Comparison of ENCODE assay signal across 10 cellular contexts in the genomic region with DNA sequence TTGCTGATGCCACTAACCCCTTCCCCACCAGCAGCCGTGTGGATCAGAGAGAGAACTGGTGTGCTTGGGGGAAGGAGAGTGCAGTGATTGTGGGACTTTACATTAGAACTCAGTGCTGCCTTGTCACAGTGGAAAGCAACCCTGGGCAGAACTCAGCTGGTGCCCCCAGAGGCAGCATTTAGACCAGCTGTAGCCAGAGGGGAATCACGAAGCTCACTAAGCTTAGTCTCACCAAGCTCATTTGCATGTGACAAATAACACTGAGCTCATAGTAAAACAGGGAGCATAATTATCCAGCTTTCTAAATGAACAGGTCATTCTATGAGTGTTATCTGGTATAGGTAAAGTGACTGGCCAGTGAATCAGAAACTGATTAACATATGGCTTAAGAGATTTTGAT. TPM values are rescaled to one million over a fixed set of nuclear protein-coding genes. Genes with fewer than 3 reads are reported as not detected.
DNase-seq lines count a peak whose midpoint lies in the region; ATAC-seq and TF ChIP-seq lines count a peak whose summit lies in the region.
"Had no signal": no experiment of that assay in that cellular context is flagged by ENCODE, and none has a peak within 500 bp of the region (broad histone marks: within the 10 kb centered on the region; RNA-seq: fewer than 3 reads in every experiment).

No MANE protein-coding gene starts in this region.

- H3K4me3 Mint-ChIP-seq in activated naive CD4-positive, alpha-beta T cell treated with anti-CD3 and anti-CD28 coated beads, Interleukin-2, amount 50 U/mL, for 24 hours, result no peak overlapping the region
- no peak overlapping the region for H3K4me3 Mint-ChIP-seq in activated naive CD4-positive, alpha-beta T cell treated with anti-CD3 and anti-CD28 coated beads, Interleukin-2, amount 10 ng/mL, durations not matched to agents 7 days and 5 days
- H3K4me3 Mint-ChIP-seq in stimulated activated naive CD8-positive, alpha-beta T cell treated with anti-CD3 and anti-CD28 coated beads, Interleukin-15, Interleukin-2, amounts not matched to agents 100 ng/mL and 50 ng/mL, for 24 hours, result no peak overlapping the region

- H3K9me3 Mint-ChIP-seq in activated naive CD4-positive, alpha-beta T cell treated with anti-CD3 and anti-CD28 coated beads, Interleukin-2, amount 50 U/mL, for 24 hours, result peaks cover 6% of the 10 kb centered on the region
- H3K9me3 Mint-ChIP-seq in activated naive CD4-positive, alpha-beta T cell treated with anti-CD3 and anti-CD28 coated beads, Interleukin-2, amount 10 ng/mL, durations not matched to agents 7 days and 5 days, result peaks cover 14% of the 10 kb centered on the region
- no peaks in the 10 kb centered on the region for H3K9me3 Mint-ChIP-seq in stimulated activated naive CD8-positive, alpha-beta T cell treated with anti-CD3 and anti-CD28 coated beads, Interleukin-15, Interleukin-2, amounts not matched to agents 100 ng/mL and 50 ng/mL, for 24 hours

- H3K27me3 ChIP-seq in OCI-LY3 (ENCODE audit: low read depth, low read length) (no peaks in the 10 kb centered on the region), body of pancreas (no peaks in the 10 kb centered on the region)
- H3K27me3 ChIP-seq: BLaER1 treated with 17β-estradiol and CSF1 and Interleukin-3, amounts not matched to agents 10 nM and 100 nM had no signal

- peaks cover 20% of the 10 kb centered on the region for H3K4me1 ChIP-seq in OCI-LY3 (ENCODE audit: low read length)
- no peaks in the 10 kb centered on the region for H3K4me1 ChIP-seq in body of pancreas

- 60 to 82% methylated on average over 2 of the region's 2 CpGs for WGBS in body of pancreas, 2 donors

- H3K27ac ChIP-seq in OCI-LY3 (ENCODE audit: low read length), result peak overlapping the region; percentile 65
- H3K27ac ChIP-seq in body of pancreas, result no peak overlapping the region
- H3K27ac ChIP-seq: BLaER1 treated with 17β-estradiol and CSF1 and Interleukin-3, amounts not matched to agents 10 nM and 100 nM had no signal

- CTCF ChIA-PET in activated naive CD4-positive, alpha-beta T cell treated with anti-CD3 and anti-CD28 coated beads, Interleukin-2, amount 10 ng/mL, durations not matched to agents 7 days and 5 days (lab: Charles Lee), result interaction anchor here (0.9 to 1.1 kb wide), 2 partner anchors 10 to 41 kb away, joined by 3 read pairs; a partner anchor contains a TSS

- no peaks in the 10 kb centered on the region for H4K20me1 ChIP-seq in OCI-LY3 (ENCODE audit: insufficient read depth, low read length)

- no peak for DNase-seq in activated naive CD4-positive, alpha-beta T cell treated with anti-CD3 and anti-CD28 coated beads, Interleukin-2, amount 10 ng/mL, durations not matched to agents 7 days and 5 days
- DNase-seq in GM19240 (ENCODE audit: insufficient read length, low spot score) (no peak), CD1c-positive myeloid dendritic cell (ENCODE audit: extremely low spot score) (no peak), body of pancreas (no peak)
- DNase-seq: kidney had no signal

- H3K4me1 Mint-ChIP-seq in activated naive CD4-positive, alpha-beta T cell treated with anti-CD3 and anti-CD28 coated beads, Interleukin-2, amount 50 U/mL, for 24 hours, result peaks cover 14% of the 10 kb centered on the region
- no peaks in the 10 kb centered on the region for H3K4me1 Mint-ChIP-seq in activated naive CD4-positive, alpha-beta T cell treated with anti-CD3 and anti-CD28 coated beads, Interleukin-2, amount 10 ng/mL, durations not matched to agents 7 days and 5 days
- H3K4me1 Mint-ChIP-seq in stimulated activated naive CD8-positive, alpha-beta T cell treated with anti-CD3 and anti-CD28 coated beads, Interleukin-15, Interleukin-2, amounts not matched to agents 100 ng/mL and 50 ng/mL, for 24 hours (ENCODE audit: low read depth), result peaks cover 16% of the 10 kb centered on the region

- H3K27ac Mint-ChIP-seq in activated naive CD4-positive, alpha-beta T cell treated with anti-CD3 and anti-CD28 coated beads, Interleukin-2, amount 50 U/mL, for 24 hours, result peak overlapping the region; percentile 12
- H3K27ac Mint-ChIP-seq in activated naive CD4-positive, alpha-beta T cell treated with anti-CD3 and anti-CD28 coated beads, Interleukin-2, amount 10 ng/mL, durations not matched to agents 7 days and 5 days, result no peak overlapping the region
- H3K27ac Mint-ChIP-seq in stimulated activated naive CD8-positive, alpha-beta T cell treated with anti-CD3 and anti-CD28 coated beads, Interleukin-15, Interleukin-2, amounts not matched to agents 100 ng/mL and 50 ng/mL, for 24 hours, result peak overlapping the region; percentile 55

- peak overlapping the region; percentile 50 for H3K9ac ChIP-seq in OCI-LY3 (ENCODE audit: low read length)
- H3K9ac ChIP-seq: BLaER1 treated with 17β-estradiol and CSF1 and Interleukin-3, amounts not matched to agents 10 nM and 100 nM had no signal

- peak; percentile 93 for ATAC-seq in HG02610 (IDR thresholded peaks at IDR 0.05; ENCODE audit: unreplicated experiment)
- ATAC-seq in body of pancreas, result no peak

- H3K36me3 Mint-ChIP-seq in activated naive CD4-positive, alpha-beta T cell treated with anti-CD3 and anti-CD28 coated beads, Interleukin-2, amount 50 U/mL, for 24 hours, result peaks cover 4% of the 10 kb centered on the region
- H3K36me3 Mint-ChIP-seq in activated naive CD4-positive, alpha-beta T cell treated with anti-CD3 and anti-CD28 coated beads, Interleukin-2, amount 10 ng/mL, durations not matched to agents 7 days and 5 days, result no peaks in the 10 kb centered on the region
- H3K36me3 Mint-ChIP-seq in stimulated activated naive CD8-positive, alpha-beta T cell treated with anti-CD3 and anti-CD28 coated beads, Interleukin-15, Interleukin-2, amounts not matched to agents 100 ng/mL and 50 ng/mL, for 24 hours (ENCODE audit: low read depth), result no peaks in the 10 kb centered on the region

- peak; percentile 28 for TF ChIP-seq CTCF in OCI-LY3 (IDR thresholded peaks at IDR 0.05; ENCODE audit: low read depth, low read length)
- no peak for TF ChIP-seq CTCF in body of pancreas (IDR thresholded peaks at IDR 0.05)

- H3K36me3 ChIP-seq in OCI-LY3 (replicated peaks; ENCODE audit: low read depth, low read length), result no peaks in the 10 kb centered on the region
- H3K36me3 ChIP-seq in body of pancreas (replicated peaks in 1 of 2; ENCODE audit: insufficient read depth in 1 of 2, low read depth in 2 of 2), result no peaks in the 10 kb centered on the region

- intact Hi-C loops in body of pancreas (cut with DNase I), result no loop called here

- H3K4me2 ChIP-seq in OCI-LY3 (ENCODE audit: low read length), result peak overlapping the region; percentile 58

- H3K4me3 ChIP-seq in OCI-LY3 (ENCODE audit: low read length) (peak overlapping the region; percentile 16; the same call in 1 of the 2 replicates), body of pancreas (no peak overlapping the region)
- H3K4me3 ChIP-seq: BLaER1 treated with 17β-estradiol and CSF1 and Interleukin-3, amounts not matched to agents 10 nM and 100 nM had no signal

- H3K27me3 Mint-ChIP-seq in activated naive CD4-positive, alpha-beta T cell treated with anti-CD3 and anti-CD28 coated beads, Interleukin-2, amount 50 U/mL, for 24 hours, result no peaks in the 10 kb centered on the region
- H3K27me3 Mint-ChIP-seq in activated naive CD4-positive, alpha-beta T cell treated with anti-CD3 and anti-CD28 coated beads, Interleukin-2, amount 10 ng/mL, durations not matched to agents 7 days and 5 days, result no peaks in the 10 kb centered on the region
- no peaks in the 10 kb centered on the region for H3K27me3 Mint-ChIP-seq in stimulated activated naive CD8-positive, alpha-beta T cell treated with anti-CD3 and anti-CD28 coated beads, Interleukin-15, Interleukin-2, amounts not matched to agents 100 ng/mL and 50 ng/mL, for 24 hours

- no peak overlapping the region for H2AFZ ChIP-seq in OCI-LY3 (ENCODE audit: low read depth, low read length)

- no peak for TF ChIP-seq POLR2A in body of pancreas (IDR thresholded peaks at IDR 0.05)

- H3K79me2 ChIP-seq in OCI-LY3 (ENCODE audit: low read length), result no peaks in the 10 kb centered on the region

- H3K9me3 ChIP-seq in OCI-LY3 (ENCODE audit: insufficient read depth, low read length) (no peaks in the 10 kb centered on the region), body of pancreas (peaks cover 0 to 5% (median 0%) of the 10 kb centered on the region in 3 donors)

RNA-seq across cellular contexts. Expression of a gene that starts 9.8 kb away (rescaled TPM):
- total RNA-seq in body of pancreas, result 10 to 100 TPM; 21.4 to 24.6 TPM

RNA-seq across cellular contexts. Expression of a gene that starts 46.6 kb away (rescaled TPM):
- total RNA-seq in body of pancreas, result 10 to 100 TPM in 1 of 2 donors, 1 to 10 TPM in 1; 2.3 to 59.1 TPM
